ENCODE assay signal across 1 cellular context in the genomic region with DNA sequence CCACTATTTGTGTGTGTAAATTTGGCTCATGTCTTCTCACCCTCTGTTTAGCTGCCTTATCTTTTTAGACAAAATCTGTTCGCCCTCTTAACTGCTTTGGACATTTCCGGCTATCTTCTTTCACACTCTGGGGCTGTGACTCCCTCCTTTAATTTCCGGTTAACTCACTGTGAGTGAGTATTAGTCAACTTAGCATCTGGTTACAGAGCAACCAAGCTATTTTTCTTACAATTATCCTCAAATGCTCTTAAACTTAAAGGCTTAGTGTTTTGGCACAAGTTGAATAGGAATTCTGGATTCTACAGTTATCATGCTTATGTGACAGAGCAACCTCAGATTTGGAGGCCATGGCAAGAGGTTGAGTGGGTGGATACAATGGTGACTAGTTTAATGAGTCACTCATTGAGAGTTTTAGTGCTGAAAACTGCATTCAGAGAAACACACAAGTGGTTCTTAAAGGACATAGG.
TF ChIP-seq lines count a peak whose summit lies in the region.

No MANE protein-coding gene starts in this region.

TF ChIP-seq in SK-N-SH, 30 proteins besides CTCF, POLR2A, EP300 and RAD21 (continued from another document):
- TF ChIP-seq USF1 (IDR thresholded peaks at IDR 0.05; ENCODE audit: borderline replicate concordance, low read depth) (no peak), RFX5 (IDR thresholded peaks at IDR 0.05; ENCODE audit: low read length) (no peak), IRF3 (IDR thresholded peaks at IDR 0.05; ENCODE audit: low read depth, low read length) (no peak), JUND (IDR thresholded peaks at IDR 0.05) (peak; percentile 61), FOXJ3 (CRISPR knock-in tag; IDR thresholded peaks at IDR 0.05) (no peak), FOSL2 (IDR thresholded peaks at IDR 0.05; ENCODE audit: borderline replicate concordance, low read depth) (peak; percentile 69), SIN3A (IDR thresholded peaks at IDR 0.05; ENCODE audit: borderline replicate concordance, low read depth, low read length) (no peak), TCF12 (IDR thresholded peaks at IDR 0.05) (peak; percentile 78), FOXM1 (IDR thresholded peaks at IDR 0.05; ENCODE audit: low read depth) (no peak), MXI1 (IDR thresholded peaks at IDR 0.05; ENCODE audit: low read depth, low read length) (no peak), MEF2A (IDR thresholded peaks at IDR 0.05; ENCODE audit: borderline replicate concordance, low read depth) (no peak), EZH2phosphoT487 (IDR thresholded peaks at IDR 0.05; ENCODE audit: borderline replicate concordance, low read depth) (no peak), TAF1 (IDR thresholded peaks at IDR 0.05; ENCODE audit: borderline replicate concordance, low read depth, low read length) (no peak), RCOR1 (IDR thresholded peaks at IDR 0.05; ENCODE audit: low read length) (no peak), POLR2AphosphoS5 (IDR thresholded peaks at IDR 0.05; ENCODE audit: low read depth, low read length) (no peak), NRF1 (IDR thresholded peaks at IDR 0.05; ENCODE audit: low read depth, low read length) (no peak), NFIC (IDR thresholded peaks at IDR 0.05; ENCODE audit: borderline replicate concordance) (peak; percentile 78), TEAD4 (IDR thresholded peaks at IDR 0.05; ENCODE audit: borderline replicate concordance, insufficient read depth) (no peak)
- TF ChIP-seq, protein P1, sequence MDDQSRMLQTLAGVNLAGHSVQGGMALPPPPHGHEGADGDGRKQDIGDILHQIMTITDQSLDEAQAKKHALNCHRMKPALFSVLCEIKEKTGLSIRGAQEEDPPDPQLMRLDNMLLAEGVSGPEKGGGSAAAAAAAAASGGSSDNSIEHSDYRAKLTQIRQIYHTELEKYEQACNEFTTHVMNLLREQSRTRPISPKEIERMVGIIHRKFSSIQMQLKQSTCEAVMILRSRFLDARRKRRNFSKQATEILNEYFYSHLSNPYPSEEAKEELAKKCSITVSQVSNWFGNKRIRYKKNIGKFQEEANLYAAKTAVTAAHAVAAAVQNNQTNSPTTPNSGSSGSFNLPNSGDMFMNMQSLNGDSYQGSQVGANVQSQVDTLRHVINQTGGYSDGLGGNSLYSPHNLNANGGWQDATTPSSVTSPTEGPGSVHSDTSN (IDR thresholded peaks at IDR 0.05), result peak; percentile 62
